Comparison of ENCODE assay signal across 1 cellular context in genomic region chr9:35079426-35080341, GRCh38.
A peak's percentile ranks its signal among the peaks of the same experiment; 100 is the strongest.
TF ChIP-seq lines count a peak whose summit lies in the region.

FANCG (minus strand) TSS chr9:35079942; CDS start chr9:35079524, 418 bp downstream.

TF ChIP-seq in HepG2, 621 proteins besides CTCF, POLR2A, EP300 and RAD21 (continued from another document and continues in another):
- TF ChIP-seq AKNA (CRISPR knock-in tag; IDR thresholded peaks at IDR 0.05; ENCODE audit: borderline replicate concordance) (no peak), ZNF564 (CRISPR knock-in tag; IDR thresholded peaks at IDR 0.05) (0 out of 2 replicates have a peak, but pooled peaks have one; percentile 36), ZNF839 (CRISPR knock-in tag; IDR thresholded peaks at IDR 0.05; ENCODE audit: borderline replicate concordance) (no peak), ADNP (CRISPR knock-in tag; IDR thresholded peaks at IDR 0.05) (no peak), ZFX (CRISPR knock-in tag; IDR thresholded peaks at IDR 0.05; ENCODE audit: low read depth) (peak; percentile 88), ZBTB33 (CRISPR knock-in tag; IDR thresholded peaks at IDR 0.05) (no peak), ZNF256 (CRISPR knock-in tag; conservative IDR thresholded peaks at IDR 0.05) (0 out of 2 replicates have a peak, but pooled peaks have one; percentile 53), RARA (CRISPR knock-in tag; IDR thresholded peaks at IDR 0.05) (no peak), ZNF768 (CRISPR knock-in tag; IDR thresholded peaks at IDR 0.05) (no peak), ZNF318 (CRISPR knock-in tag; IDR thresholded peaks at IDR 0.05) (no peak), ZKSCAN5 (CRISPR knock-in tag; IDR thresholded peaks at IDR 0.05) (no peak), CHCHD3 (CRISPR knock-in tag; IDR thresholded peaks at IDR 0.05) (no peak; the same call in 1 of the 2 replicates), ZNF577 (CRISPR knock-in tag; IDR thresholded peaks at IDR 0.05; ENCODE audit: borderline replicate concordance, low read depth) (no peak), KDM5A (IDR thresholded peaks at IDR 0.05; ENCODE audit: borderline replicate concordance, low read length) (peak; percentile 86), HOXA3 (CRISPR knock-in tag; IDR thresholded peaks at IDR 0.05) (peak; percentile 71), ARID2 (CRISPR knock-in tag; IDR thresholded peaks at IDR 0.05; ENCODE audit: borderline replicate concordance) (0 out of 2 replicates have a peak, but pooled peaks have one; percentile 54), ZNF891 (CRISPR knock-in tag; IDR thresholded peaks at IDR 0.05) (no peak), CERS6 (CRISPR knock-in tag; IDR thresholded peaks at IDR 0.05) (no peak), SOX5 (CRISPR knock-in tag; IDR thresholded peaks at IDR 0.05; ENCODE audit: borderline replicate concordance) (no peak; the same call in 1 of the 2 replicates), ZNF720 (CRISPR knock-in tag; IDR thresholded peaks at IDR 0.05) (no peak), MXI1 (IDR thresholded peaks at IDR 0.05; ENCODE audit: borderline replicate concordance, low read depth, low read length) (peak; percentile 76; the same call in 1 of the 3 replicates), NR2F2 (IDR thresholded peaks at IDR 0.05; ENCODE audit: borderline replicate concordance, low read depth) (no peak), ARNT2 (CRISPR knock-in tag; IDR thresholded peaks at IDR 0.05; ENCODE audit: low read depth) (peak; percentile 74; the same call in 1 of the 2 replicates), RFX1 (IDR thresholded peaks at IDR 0.05) (no peak), PTBP1 (IDR thresholded peaks at IDR 0.05; ENCODE audit: low read depth, low read length, poor library complexity, severe bottlenecking) (peak; percentile 81), MED1 (CRISPR knock-in tag; IDR thresholded peaks at IDR 0.05) (0 out of 2 replicates have a peak, but pooled peaks have one; percentile 12), ETV5 (CRISPR knock-in tag; IDR thresholded peaks at IDR 0.05; ENCODE audit: borderline replicate concordance) (0 out of 2 replicates have a peak, but pooled peaks have one; percentile 23), ATAD3A (CRISPR knock-in tag; IDR thresholded peaks at IDR 0.05) (no peak), BORCS8-MEF2B (CRISPR knock-in tag; IDR thresholded peaks at IDR 0.05) (peak; percentile 76), ZNF746 (CRISPR knock-in tag; IDR thresholded peaks at IDR 0.05) (peak; percentile 26; the same call in 1 of the 2 replicates), ARID3A (IDR thresholded peaks at IDR 0.05; ENCODE audit: low read depth, low read length) (no peak), THRA (CRISPR knock-in tag; IDR thresholded peaks at IDR 0.05; ENCODE audit: borderline replicate concordance) (no peak), ZSCAN21 (CRISPR knock-in tag; IDR thresholded peaks at IDR 0.05; ENCODE audit: borderline replicate concordance) (peak; percentile 56; the same call in 1 of the 2 replicates), ZNF33A (CRISPR knock-in tag; IDR thresholded peaks at IDR 0.05; ENCODE audit: borderline replicate concordance) (no peak), SP5 (CRISPR knock-in tag; IDR thresholded peaks at IDR 0.05; ENCODE audit: borderline replicate concordance, low read depth) (peak; percentile 58; the same call in 1 of the 2 replicates), ASH2L (IDR thresholded peaks at IDR 0.05; ENCODE audit: insufficient read length, low read depth, low read length) (peak; percentile 76), RNF219 (CRISPR knock-in tag; IDR thresholded peaks at IDR 0.05) (no peak), MED13 (CRISPR knock-in tag; IDR thresholded peaks at IDR 0.05) (no peak)
